Comparison of ENCODE assay signal across 20 cellular contexts in the genomic region with DNA sequence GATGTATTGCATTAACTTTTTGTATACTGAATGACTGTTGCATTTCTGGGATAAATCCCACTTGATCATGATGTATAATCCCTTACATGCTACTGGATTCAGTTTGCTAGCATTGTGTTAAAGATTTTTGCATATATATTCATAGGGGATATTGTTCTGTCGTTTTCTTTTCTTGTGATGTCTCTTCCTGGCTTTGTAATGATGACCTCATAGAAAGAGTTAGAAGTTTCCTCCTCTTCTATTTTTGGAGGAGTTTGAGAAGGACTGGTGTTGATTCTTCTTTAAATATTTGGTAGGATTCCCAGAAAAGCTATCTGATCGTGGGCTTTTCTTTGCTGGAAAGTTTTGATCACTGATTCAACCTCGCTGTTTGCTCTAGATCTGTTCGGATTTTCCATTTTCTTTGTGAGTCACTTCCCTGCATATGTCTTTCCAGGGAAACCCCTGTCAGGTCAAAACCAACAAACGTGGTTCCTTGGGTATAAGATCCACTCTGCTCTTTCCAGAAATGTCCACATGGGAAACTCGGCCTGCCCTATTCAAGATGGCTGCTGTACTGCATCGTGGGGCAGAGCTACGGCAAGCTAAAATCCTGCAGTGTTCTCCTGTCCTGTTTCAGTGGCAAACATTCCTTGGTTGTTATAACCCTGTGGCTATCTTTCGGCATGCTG.
"Had no signal": no experiment of that assay in that cellular context is flagged by ENCODE, and none has a peak within 500 bp of the region (broad histone marks: within the 10 kb centered on the region; RNA-seq: fewer than 3 reads in every experiment).

No MANE protein-coding gene starts in this region.

- H3K36me3 ChIP-seq: brain microvascular endothelial cell, left lung, tibial artery had no signal

- FAIRE-seq: endothelial cell of umbilical vein, keratinocyte had no signal

- H3K4me1 Mint-ChIP-seq: activated CD4-positive, alpha-beta T cell treated with anti-CD3 and anti-CD28 coated beads, Interleukin-2, amount 10 ng/mL, durations not matched to agents 7 days and 5 days; central memory CD8-positive, alpha-beta T cell; natural killer cell; stimulated activated naive B cell treated with anti-CD40 and anti-IgM and Interleukin-4, amounts not matched to agents 10 μg/mL and 1 μg/mL and 100 μg/mL, for 72 hours had no signal

- H3K27ac ChIP-seq: brain microvascular endothelial cell, left lung, tibial artery had no signal

- ATAC-seq: left lung; natural killer cell; stimulated activated naive B cell treated with anti-CD40 and anti-IgM and Interleukin-4, amounts not matched to agents 10 μg/mL and 1 μg/mL and 100 μg/mL, for 72 hours had no signal

- H3K4me3 Mint-ChIP-seq: activated CD4-positive, alpha-beta T cell treated with anti-CD3 and anti-CD28 coated beads, Interleukin-2, amount 10 ng/mL, durations not matched to agents 7 days and 5 days; activated naive CD8-positive, alpha-beta T cell; central memory CD8-positive, alpha-beta T cell; natural killer cell; stimulated activated naive B cell treated with anti-CD40 and anti-IgM and Interleukin-4, amounts not matched to agents 10 μg/mL and 1 μg/mL and 100 μg/mL, for 72 hours; T-helper 2 cell treated with Interferon-gamma antibody and Interleukin-4, amounts not matched to agents 5 μg/mL and 100 μg/mL, for 36 hours had no signal

- H3K4me3 ChIP-seq: left lung, tibial artery had no signal

- H3K27me3 Mint-ChIP-seq: activated CD4-positive, alpha-beta T cell treated with anti-CD3 and anti-CD28 coated beads, Interleukin-2, amount 10 ng/mL, durations not matched to agents 7 days and 5 days; activated naive CD8-positive, alpha-beta T cell; central memory CD8-positive, alpha-beta T cell; stimulated activated naive B cell treated with anti-CD40 and anti-IgM and Interleukin-4, amounts not matched to agents 10 μg/mL and 1 μg/mL and 100 μg/mL, for 72 hours had no signal

- H3K27ac Mint-ChIP-seq: activated CD4-positive, alpha-beta T cell treated with anti-CD3 and anti-CD28 coated beads, Interleukin-2, amount 10 ng/mL, durations not matched to agents 7 days and 5 days; activated naive CD8-positive, alpha-beta T cell; natural killer cell; stimulated activated naive B cell treated with anti-CD40 and anti-IgM and Interleukin-4, amounts not matched to agents 10 μg/mL and 1 μg/mL and 100 μg/mL, for 72 hours; T-helper 2 cell treated with Interferon-gamma antibody and Interleukin-4, amounts not matched to agents 5 μg/mL and 100 μg/mL, for 36 hours had no signal

- H3K36me3 Mint-ChIP-seq: activated naive CD8-positive, alpha-beta T cell; natural killer cell; stimulated activated naive B cell treated with anti-CD40 and anti-IgM and Interleukin-4, amounts not matched to agents 10 μg/mL and 1 μg/mL and 100 μg/mL, for 72 hours had no signal

- DNase-seq: activated CD4-positive, alpha-beta T cell treated with anti-CD3 and anti-CD28 coated beads, Interleukin-2, amount 10 ng/mL, durations not matched to agents 7 days and 5 days; activated gamma-delta T cell treated with Interleukin-2 at 50 U/mL for 16 hours; amniotic stem cell; brain microvascular endothelial cell; cortex of kidney; effector CD4-positive, alpha-beta T cell; hippocampal formation; left lung; natural killer cell; posterior cingulate gyrus; retina; stimulated activated CD4-positive, alpha-beta T cell treated with anti-CD3 and anti-CD28 coated beads, Interleukin-4, amount 100 ng/mL, for 1 hour; stimulated activated naive B cell treated with anti-CD40 and anti-IgM and Interleukin-4, amounts not matched to agents 10 μg/mL and 1 μg/mL and 100 μg/mL, for 72 hours; SW 1271; tibial artery had no signal

- H3K27me3 ChIP-seq: brain microvascular endothelial cell, left lung, tibial artery had no signal

- H3K4me1 ChIP-seq: left lung, tibial artery had no signal
